Comparison of ENCODE assay signal across 17 cellular contexts in genomic region chr13:75907044-75907443, GRCh38.
"Had no signal": no experiment of that assay in that cellular context is flagged by ENCODE, and none has a peak within 500 bp of the region (broad histone marks: within the 10 kb centered on the region; RNA-seq: fewer than 3 reads in every experiment).

No MANE protein-coding gene starts in this region.

- H3K4me1 ChIP-seq: left lung, right atrium auricular region had no signal

- H3K9me3 Mint-ChIP-seq: activated CD4-positive, alpha-beta memory T cell treated with anti-CD3 and anti-CD28 coated beads, Interleukin-2, amount 10 ng/mL, durations not matched to agents 7 days and 5 days; activated naive CD4-positive, alpha-beta T cell treated with anti-CD3 and anti-CD28 coated beads, Interleukin-2, amount 10 ng/mL, durations not matched to agents 7 days and 5 days; activated T-cell treated with anti-CD3 and anti-CD28 coated beads, Interleukin-2, amount 50 U/mL, for 24 hours; natural killer cell; stimulated activated naive B cell treated with anti-CD40 and anti-IgM and Interleukin-4, amounts not matched to agents 10 μg/mL and 1 μg/mL and 100 μg/mL, for 72 hours; type B pancreatic cell; WTC11 had no signal

- H3K27ac Mint-ChIP-seq: activated CD4-positive, alpha-beta memory T cell treated with anti-CD3 and anti-CD28 coated beads, Interleukin-2, amount 10 ng/mL, durations not matched to agents 7 days and 5 days; activated naive CD4-positive, alpha-beta T cell treated with anti-CD3 and anti-CD28 coated beads, Interleukin-2, amount 10 ng/mL, durations not matched to agents 7 days and 5 days; activated T-cell treated with anti-CD3 and anti-CD28 coated beads, Interleukin-2, amount 50 U/mL, for 24 hours; natural killer cell; stimulated activated naive B cell treated with anti-CD40 and anti-IgM and Interleukin-4, amounts not matched to agents 10 μg/mL and 1 μg/mL and 100 μg/mL, for 72 hours; type B pancreatic cell; WTC11 had no signal

- DNase-seq: activated CD4-positive, alpha-beta memory T cell treated with anti-CD3 and anti-CD28 coated beads, Interleukin-2, amount 10 ng/mL, durations not matched to agents 7 days and 5 days; activated CD4-positive, alpha-beta T cell treated with anti-CD3 and anti-CD28 coated beads for 4 hours; activated naive CD4-positive, alpha-beta T cell treated with anti-CD3 and anti-CD28 coated beads, Interleukin-2, amount 10 ng/mL, durations not matched to agents 7 days and 5 days; activated T-cell treated with anti-CD3 and anti-CD28 coated beads, Interleukin-2, amount 50 U/mL, for 24 hours; erythroblast; hippocampal formation; left lung; natural killer cell; nucleus accumbens; posterior cingulate gyrus; stimulated activated CD4-positive, alpha-beta T cell treated with anti-CD3 and anti-CD28 coated beads, Interleukin-2, amount 100 ng/mL, for 48 hours; stimulated activated naive B cell treated with anti-CD40 and anti-IgM and Interleukin-4, amounts not matched to agents 10 μg/mL and 1 μg/mL and 100 μg/mL, for 72 hours; T-helper 2 cell had no signal

- ATAC-seq: left lung; natural killer cell; stimulated activated naive B cell treated with anti-CD40 and anti-IgM and Interleukin-4, amounts not matched to agents 10 μg/mL and 1 μg/mL and 100 μg/mL, for 72 hours had no signal

- H3K36me3 ChIP-seq: left lung, right atrium auricular region had no signal

- H3K4me3 ChIP-seq: dorsolateral prefrontal cortex, left lung, right atrium auricular region had no signal

- H3K36me3 Mint-ChIP-seq: activated naive CD4-positive, alpha-beta T cell treated with anti-CD3 and anti-CD28 coated beads, Interleukin-2, amount 10 ng/mL, durations not matched to agents 7 days and 5 days; natural killer cell; stimulated activated naive B cell treated with anti-CD40 and anti-IgM and Interleukin-4, amounts not matched to agents 10 μg/mL and 1 μg/mL and 100 μg/mL, for 72 hours; type B pancreatic cell; WTC11 had no signal

- H3K27ac ChIP-seq: left lung had no signal

- H3K9me3 ChIP-seq: left lung, right atrium auricular region had no signal

- H3K27me3 ChIP-seq: dorsolateral prefrontal cortex, left lung, right atrium auricular region had no signal
